Comparison of ENCODE assay signal across 15 cellular contexts in genomic region chr5:156401802-156402201, GRCh38.
DNase-seq lines count a peak whose midpoint lies in the region; ATAC-seq, FAIRE-seq and TF ChIP-seq lines count a peak whose summit lies in the region.
"Had no signal": no experiment of that assay in that cellular context is flagged by ENCODE, and none has a peak within 500 bp of the region (broad histone marks: within the 10 kb centered on the region; RNA-seq: fewer than 3 reads in every experiment).

No MANE protein-coding gene starts in this region.

- peaks cover 8% of the 10 kb centered on the region for H3K4me1 Mint-ChIP-seq in activated CD4-positive, alpha-beta T cell treated with anti-CD3 and anti-CD28 coated beads, Interleukin-2, amount 10 ng/mL, durations not matched to agents 24 days and 14 days

- H3K4me3 Mint-ChIP-seq in activated CD4-positive, alpha-beta T cell treated with anti-CD3 and anti-CD28 coated beads, Interleukin-2, amount 10 ng/mL, durations not matched to agents 24 days and 14 days = peak overlapping the region; percentile 60

- FAIRE-seq in GM12892 (lab: Jason Lieb, UNC) = no peak
- FAIRE-seq: frontal cortex, kidney had no signal

- intact Hi-C loops in activated CD4-positive, alpha-beta T cell treated with anti-CD3 and anti-CD28 coated beads, Interleukin-2, amount 10 ng/mL, durations not matched to agents 24 days and 14 days (cut with micrococcal nuclease) = loop anchor here (1.0 to 5.0 kb wide), 3 partner anchors 67 to 730 kb away; no protein-coding TSS in a partner anchor

- in situ Hi-C loops in KBM-7 (cut with MboI; ENCODE audit: low pct_unique_long_range_greater_than_20kb, low sequenced_read_pairs) = no loop called here

- peaks cover 8% of the 10 kb centered on the region for H3K27me3 Mint-ChIP-seq in activated CD4-positive, alpha-beta T cell treated with anti-CD3 and anti-CD28 coated beads, Interleukin-2, amount 10 ng/mL, durations not matched to agents 24 days and 14 days
- H3K27me3 Mint-ChIP-seq: naive B cell had no signal

- no peak for TF ChIP-seq POLR2A in GM12892 (IDR thresholded peaks at IDR 0.05; ENCODE audit: low read depth, low read length)

- no peaks in the 10 kb centered on the region for H3K27me3 ChIP-seq in effector memory CD4-positive, alpha-beta T cell (replicated peaks; ENCODE audit: control insufficient read depth, insufficient read depth, low read length, poor library complexity, severe bottlenecking)
- no peaks in the 10 kb centered on the region for H3K27me3 ChIP-seq in H7 (ENCODE audit: control insufficient read depth, insufficient read depth, low read length)
- H3K27me3 ChIP-seq: sigmoid colon had no signal

- H3K9me3 Mint-ChIP-seq in activated CD4-positive, alpha-beta T cell treated with anti-CD3 and anti-CD28 coated beads, Interleukin-2, amount 10 ng/mL, durations not matched to agents 24 days and 14 days = no peaks in the 10 kb centered on the region

- DNase-seq in activated CD4-positive, alpha-beta T cell treated with anti-CD3 and anti-CD28 coated beads, Interleukin-2, amount 10 ng/mL, durations not matched to agents 24 days and 14 days = no peak
- DNase-seq in activated CD4-positive, alpha-beta T cell treated with anti-CD3 and anti-CD28 coated beads for 4 hours = no peak
- DNase-seq in effector memory CD4-positive, alpha-beta T cell = no peak
- DNase-seq in KBM-7 = no peak
- no peak for DNase-seq in GM12892 (ENCODE audit: insufficient read length)
- DNase-seq in H7 = no peak
- DNase-seq: kidney, NCI-H510A, sigmoid colon, trophoblast cell had no signal

- no peaks in the 10 kb centered on the region for H3K36me3 ChIP-seq in effector memory CD4-positive, alpha-beta T cell (ENCODE audit: control insufficient read depth, insufficient read depth, low read length)
- H3K36me3 ChIP-seq in H7 (replicated peaks; ENCODE audit: control insufficient read depth, insufficient read depth, low read length) = no peaks in the 10 kb centered on the region
- H3K36me3 ChIP-seq: sigmoid colon had no signal

- no peaks in the 10 kb centered on the region for H3K36me3 Mint-ChIP-seq in activated CD4-positive, alpha-beta T cell treated with anti-CD3 and anti-CD28 coated beads, Interleukin-2, amount 10 ng/mL, durations not matched to agents 24 days and 14 days (ENCODE audit: low read depth)
- H3K36me3 Mint-ChIP-seq: naive B cell had no signal

- no peaks in the 10 kb centered on the region for H3K4me1 ChIP-seq in effector memory CD4-positive, alpha-beta T cell (ENCODE audit: control insufficient read depth, insufficient read depth, low read length, poor library complexity, severe bottlenecking)

- no peak overlapping the region for H3K27ac ChIP-seq in effector memory CD4-positive, alpha-beta T cell (ENCODE audit: insufficient read depth, low read length, poor library complexity, severe bottlenecking)
- H3K27ac ChIP-seq: sigmoid colon had no signal

- H3K4me3 ChIP-seq in effector memory CD4-positive, alpha-beta T cell (ENCODE audit: insufficient read depth, low read depth, low read length, poor library complexity, severe bottlenecking) = peak overlapping the region; percentile 12
- no peak overlapping the region for H3K4me3 ChIP-seq in H7 (ENCODE audit: insufficient read depth, low read depth, low read length)
- H3K4me3 ChIP-seq: sigmoid colon had no signal

- no peaks in the 10 kb centered on the region for H3K9me3 ChIP-seq in effector memory CD4-positive, alpha-beta T cell (ENCODE audit: control insufficient read depth, low read length)
- H3K9me3 ChIP-seq: sigmoid colon had no signal

- H3K27ac Mint-ChIP-seq in activated CD4-positive, alpha-beta T cell treated with anti-CD3 and anti-CD28 coated beads, Interleukin-2, amount 10 ng/mL, durations not matched to agents 24 days and 14 days = peak overlapping the region; percentile 78

- peak; percentile 5 for ATAC-seq in GM19463 (IDR thresholded peaks at IDR 0.05; ENCODE audit: unreplicated experiment)
- peak; percentile 10 for ATAC-seq in HG03159 (IDR thresholded peaks at IDR 0.05; ENCODE audit: unreplicated experiment)
- ATAC-seq: HCT116 had no signal
